ENCODE assay signal across 10 cellular contexts in genomic region chr15:78263907-78264303, GRCh38. TPM values are rescaled to one million over a fixed set of nuclear protein-coding genes. Genes with fewer than 3 reads are reported as not detected.
DNase-seq lines count a peak whose midpoint lies in the region; ATAC-seq and TF ChIP-seq lines count a peak whose summit lies in the region.
"Had no signal": no experiment of that assay in that cellular context is flagged by ENCODE, and none has a peak within 500 bp of the region (broad histone marks: within the 10 kb centered on the region; RNA-seq: fewer than 3 reads in every experiment).

No MANE protein-coding gene starts in this region.

- intact Hi-C loops in activated CD8-positive, alpha-beta T cell treated with anti-CD3 and anti-CD28 coated beads for 36 hours (cut with micrococcal nuclease), result no loop called here

- TF ChIP-seq CTCF in activated CD8-positive, alpha-beta T cell treated with anti-CD3 and anti-CD28 coated beads for 36 hours (IDR thresholded peaks at IDR 0.05), result no peak
- TF ChIP-seq CTCF in fibroblast of lung (conservative IDR thresholded peaks at IDR 0.05 in 1 of 2, IDR thresholded peaks at IDR 0.05 in 1 of 2; ENCODE audit: low read depth in 1 of 2, low read length in 2 of 2), result no peak

- no peaks in the 10 kb centered on the region for H3K79me2 ChIP-seq in fibroblast of lung (ENCODE audit: control insufficient read depth, insufficient read depth, low read length)

- peak overlapping the region; percentile 47; the same call in 1 of the 2 replicates for H3K4me3 ChIP-seq in GM08714 (ENCODE audit: low read length)
- H3K4me3 ChIP-seq in fibroblast of lung (replicated peaks in 1 of 4; ENCODE audit: control extremely low read depth in 1 of 4, insufficient read depth in 1 of 4, low read depth in 3 of 4, low read length in 4 of 4), result no peak overlapping the region
- H3K4me3 ChIP-seq in skeletal muscle cell (ENCODE audit: low read depth, low read length), result peak overlapping the region; percentile 36
- H3K4me3 ChIP-seq: SK-N-MC had no signal

- H3K36me3 ChIP-seq in fibroblast of lung (ENCODE audit: control insufficient read depth, insufficient read depth, low read length), result no peaks in the 10 kb centered on the region

- POLR2A ChIA-PET in activated CD8-positive, alpha-beta T cell treated with anti-CD3 and anti-CD28 coated beads for 36 hours (lab: Charles Lee), result interaction anchor here (0.7 to 1.7 kb wide), 6 partner anchors 13 to 276 kb away, joined by 3 to 8 read pairs (median 4); partner anchors contain the start of genes IREB2 and PSMA4

- no peak overlapping the region for H3K27ac ChIP-seq in fibroblast of lung (ENCODE audit: insufficient read depth, low read length)
- H3K27ac ChIP-seq: SK-N-MC had no signal

- H3K9me3 ChIP-seq in fibroblast of lung (ENCODE audit: control insufficient read depth, insufficient read depth, low read depth, low read length), result no peaks in the 10 kb centered on the region

- H2AFZ ChIP-seq in fibroblast of lung (ENCODE audit: low read length), result peak overlapping the region; percentile 3

- peak overlapping the region; percentile 64 for H3K4me3 Mint-ChIP-seq in activated CD8-positive, alpha-beta T cell treated with anti-CD3 and anti-CD28 coated beads for 36 hours
- H3K4me3 Mint-ChIP-seq: nephron progenitor cell had no signal

- peaks cover 2% of the 10 kb centered on the region for H3K4me1 ChIP-seq in fibroblast of lung (ENCODE audit: control insufficient read depth, extremely low read depth, insufficient read depth, low read length)

- CTCF ChIA-PET in activated CD8-positive, alpha-beta T cell treated with anti-CD3 and anti-CD28 coated beads for 36 hours (lab: Charles Lee), result interaction anchor here (2.0 to 2.8 kb wide), 3 partner anchors 23 to 132 kb away, joined by 8 to 12 read pairs (median 8); partner anchors contain the start of gene CIB2

- no peak overlapping the region for H3K4me2 ChIP-seq in fibroblast of lung (ENCODE audit: extremely low read depth, insufficient read depth, low read length)

- H4K20me1 ChIP-seq in fibroblast of lung (ENCODE audit: control insufficient read depth, extremely low read depth, insufficient read depth, low read length), result no peaks in the 10 kb centered on the region

- no peak for ATAC-seq in activated CD8-positive, alpha-beta T cell treated with anti-CD3 and anti-CD28 coated beads for 36 hours
- no peak for ATAC-seq in GM21825 (IDR thresholded peaks at IDR 0.05; ENCODE audit: unreplicated experiment)
- ATAC-seq in HG03469 (IDR thresholded peaks at IDR 0.05; ENCODE audit: unreplicated experiment), result no peak

- no peak overlapping the region for H3K9ac ChIP-seq in fibroblast of lung (ENCODE audit: insufficient read depth, low read length)

- H3K9me3 Mint-ChIP-seq in activated CD8-positive, alpha-beta T cell treated with anti-CD3 and anti-CD28 coated beads for 36 hours, result no peaks in the 10 kb centered on the region
- H3K9me3 Mint-ChIP-seq: nephron progenitor cell had no signal

- H3K4me1 Mint-ChIP-seq in activated CD8-positive, alpha-beta T cell treated with anti-CD3 and anti-CD28 coated beads for 36 hours (ENCODE audit: low read depth), result peaks cover 25% of the 10 kb centered on the region

- H3K27me3 Mint-ChIP-seq in activated CD8-positive, alpha-beta T cell treated with anti-CD3 and anti-CD28 coated beads for 36 hours, result no peaks in the 10 kb centered on the region

- H3K27ac Mint-ChIP-seq in activated CD8-positive, alpha-beta T cell treated with anti-CD3 and anti-CD28 coated beads for 36 hours, result peak overlapping the region; percentile 87
- H3K27ac Mint-ChIP-seq: nephron progenitor cell had no signal

- H3K27me3 ChIP-seq in fibroblast of lung (ENCODE audit: control insufficient read depth, insufficient read depth, low read length), result no peaks in the 10 kb centered on the region

- peaks cover 5% of the 10 kb centered on the region for H3K36me3 Mint-ChIP-seq in activated CD8-positive, alpha-beta T cell treated with anti-CD3 and anti-CD28 coated beads for 36 hours (ENCODE audit: low read depth)

- DNase-seq in activated CD8-positive, alpha-beta T cell treated with anti-CD3 and anti-CD28 coated beads for 36 hours, result no peak
- DNase-seq in fibroblast of lung (ENCODE audit: low read depth in 2 of 2) (no peak), skeletal muscle cell (ENCODE audit: low read depth) (no peak), DMS53 treated with DMSO at 0.1 percent for 48 hours (lab: John Stamatoyannopoulos, UW; ENCODE audit: unreplicated experiment) (no peak), NCI-H446 treated with DMSO at 0.1 percent for 48 hours (lab: John Stamatoyannopoulos, UW) (no peak)
- DNase-seq: nephron progenitor cell had no signal

RNA-seq across cellular contexts. Expression of gene DNAJA4, which starts 0.5 kb away (rescaled TPM):
- 10 to 100 TPM; 38.1 to 38.8 TPM for total RNA-seq in activated CD8-positive, alpha-beta T cell treated with anti-CD3 and anti-CD28 coated beads for 36 hours
- total RNA-seq in fibroblast of lung, result 4.1 and 7.9 TPM in 2 replicates
- polyA plus RNA-seq in fibroblast of lung, result 2.3 and 3.1 TPM in 2 replicates
- polyA plus RNA-seq in fibroblast of lung (2012), result 2.0 and 2.7 TPM in 2 replicates
- 0.41 and 0.43 TPM in 2 replicates for polyA minus RNA-seq in fibroblast of lung (ENCODE audit: low replicate concordance)

RNA-seq across cellular contexts. Expression of gene ACSBG1, which starts 29.5 kb away (rescaled TPM):
- under 1 TPM in 1 of 2 experiments, not detected in 1; 0.18 TPM for total RNA-seq in activated CD8-positive, alpha-beta T cell treated with anti-CD3 and anti-CD28 coated beads for 36 hours
- not detected in 2 replicates for total RNA-seq in fibroblast of lung
- polyA plus RNA-seq in fibroblast of lung, result not detected in 2 replicates
- polyA plus RNA-seq in fibroblast of lung (2012), result 0.02 TPM in 1 of 2 replicates, not detected in the other
- polyA minus RNA-seq in fibroblast of lung (ENCODE audit: low replicate concordance), result 3.1 TPM in 1 of 2 replicates, not detected in the other

RNA-seq across cellular contexts. Expression of gene SKIC8, which starts 35.5 kb away (rescaled TPM):
- 10 to 100 TPM; 63.0 to 64.5 TPM for total RNA-seq in activated CD8-positive, alpha-beta T cell treated with anti-CD3 and anti-CD28 coated beads for 36 hours
- total RNA-seq in fibroblast of lung, result 47.1 and 49.1 TPM in 2 replicates
- 82.2 and 84.5 TPM in 2 replicates for polyA plus RNA-seq in fibroblast of lung
- polyA plus RNA-seq in fibroblast of lung (2012), result 50.0 and 53.5 TPM in 2 replicates
- polyA minus RNA-seq in fibroblast of lung (ENCODE audit: low replicate concordance), result 27.4 and 48.6 TPM in 2 replicates

Comparison
In these comparisons a context has a peak if more than half of its experiments do, and no peak if none do; other contexts are left out.
1. H3K4me3 ChIP-seq: peak in GM08714 (single experiment) and skeletal muscle cell (single experiment); none in fibroblast of lung (0 of 4).